ENCODE assay signal across 16 cellular contexts in the genomic region with DNA sequence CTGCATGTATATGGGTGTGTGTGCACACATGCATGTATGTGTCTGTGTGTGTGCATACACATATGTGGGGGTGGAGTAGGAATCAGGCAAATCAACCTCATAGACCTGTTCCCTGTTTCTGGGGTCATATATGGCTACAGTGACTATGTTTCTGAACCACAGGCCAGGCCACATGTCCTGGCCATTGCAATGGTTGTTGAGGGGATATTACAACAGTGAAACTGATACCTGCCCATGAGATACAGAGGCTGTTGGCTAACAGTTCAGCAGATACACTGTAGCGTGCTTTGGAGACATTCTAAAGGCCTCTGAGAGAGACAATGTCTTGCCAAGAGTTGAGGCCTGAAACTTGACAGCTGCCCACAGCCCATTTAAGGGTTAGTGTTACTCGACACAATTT. TPM values are rescaled to one million over a fixed set of nuclear protein-coding genes. Genes with fewer than 3 reads are reported as not detected.
A peak's percentile ranks its signal among the peaks of the same experiment; 100 is the strongest.
DNase-seq lines count a peak whose midpoint lies in the region; ATAC-seq and TF ChIP-seq lines count a peak whose summit lies in the region.
"Had no signal": no experiment of that assay in that cellular context is flagged by ENCODE, and none has a peak within 500 bp of the region (broad histone marks: within the 10 kb centered on the region; RNA-seq: fewer than 3 reads in every experiment).

No MANE protein-coding gene starts in this region.

- in situ Hi-C loops in GM13976 (cut with MboI; ENCODE audit: low sequenced_read_pairs, unreplicated experiment), result no loop called here

- CTCF ChIA-PET in RWPE1 (lab: Yijun Ruan, JAX), result interaction anchor here (0.6 kb wide), 1 partner anchor 36 kb away, joined by 3 read pairs; no protein-coding TSS in a partner anchor
- CTCF ChIA-PET in CD8-positive, alpha-beta T cell (lab: Charles Lee), result interaction anchor here (7.4 kb wide), 1 partner anchor 68 kb away, joined by 124 read pairs; no protein-coding TSS in a partner anchor

- intact Hi-C loops in CD8-positive, alpha-beta T cell (cut with DNase I, micrococcal nuclease), result loop anchor here (5.0 to 10.0 kb wide), 4 partner anchors 54 to 253 kb away; partner anchors contain the start of genes NEK9 (in 1 of the 2) and TMED10 (in 1 of the 2)
- intact Hi-C loops in left cardiac atrium (cut with DNase I), result loop anchor here in 1 of 2 donors (10.0 kb wide), 1 partner anchor 57 kb away; the partner anchor contains the start of gene TMED10

- H3K4me1 ChIP-seq in CD8-positive, alpha-beta T cell (ENCODE audit: insufficient read depth, low read length), result peaks cover 41% of the 10 kb centered on the region

- POLR2A ChIA-PET in RWPE1 (lab: Yijun Ruan, JAX; ENCODE audit: low non-redundant PET), result no interaction called here
- POLR2A ChIA-PET in naive thymus-derived CD8-positive, alpha-beta T cell (lab: Charles Lee), result interaction anchor here (0.9 to 1.6 kb wide), 2 partner anchors 18 to 28 kb away, joined by 3 to 6 read pairs; no protein-coding TSS in a partner anchor
- POLR2A ChIA-PET in CD8-positive, alpha-beta T cell (lab: Charles Lee), result interaction anchor here (0.6 kb wide), 1 partner anchor 19 kb away, joined by 3 read pairs; no protein-coding TSS in a partner anchor

- peak overlapping the region in 2 of 10 donors; percentile 36 for H3K4me3 Mint-ChIP-seq in naive thymus-derived CD8-positive, alpha-beta T cell
- H3K4me3 Mint-ChIP-seq in CD8-positive, alpha-beta T cell, result no peak overlapping the region

- ATAC-seq in HG02759 (IDR thresholded peaks at IDR 0.05; ENCODE audit: unreplicated experiment) (peak; percentile 48), GM21619 (IDR thresholded peaks at IDR 0.05; ENCODE audit: unreplicated experiment) (no peak), left cardiac atrium (no peak)
- ATAC-seq in naive thymus-derived CD8-positive, alpha-beta T cell, result no peak
- no peak for ATAC-seq in CD8-positive, alpha-beta T cell

- no peaks in the 10 kb centered on the region for H3K36me3 ChIP-seq in CD8-positive, alpha-beta T cell (ENCODE audit: insufficient read depth, low read length)
- H3K36me3 ChIP-seq: MG63 had no signal

- no peak overlapping the region for H3K4me3 ChIP-seq in CD8-positive, alpha-beta T cell (ENCODE audit: low read depth, low read length)
- H3K4me3 ChIP-seq: dorsolateral prefrontal cortex, MG63 had no signal

- H3K36me3 Mint-ChIP-seq in naive thymus-derived CD8-positive, alpha-beta T cell, result no peaks in the 10 kb centered on the region
- H3K36me3 Mint-ChIP-seq in CD8-positive, alpha-beta T cell, result no peaks in the 10 kb centered on the region

- no peak for TF ChIP-seq CTCF in GM13976 (IDR thresholded peaks at IDR 0.05; ENCODE audit: borderline replicate concordance, control extremely low read depth, extremely low read depth, insufficient read depth, missing control alignments)
- no peak for TF ChIP-seq CTCF in RWPE1 (conservative IDR thresholded peaks at IDR 0.05; ENCODE audit: low read depth)
- no peak for TF ChIP-seq CTCF in CD8-positive, alpha-beta T cell (IDR thresholded peaks at IDR 0.05)

- H3K4me1 Mint-ChIP-seq in naive thymus-derived CD8-positive, alpha-beta T cell, result peaks cover 34 to 69% (median 58%) of the 10 kb centered on the region in 4 donors
- peaks cover 51% of the 10 kb centered on the region for H3K4me1 Mint-ChIP-seq in CD8-positive, alpha-beta T cell (ENCODE audit: low read depth)

- H3K27ac ChIP-seq in RWPE1, result peak overlapping the region; percentile 90
- no peak overlapping the region for H3K27ac ChIP-seq in CD8-positive, alpha-beta T cell (ENCODE audit: low read depth, low read length)
- H3K27ac ChIP-seq: C4-2B, dorsolateral prefrontal cortex had no signal

- H3K27me3 ChIP-seq in CD8-positive, alpha-beta T cell (ENCODE audit: insufficient read depth, low read length), result no peaks in the 10 kb centered on the region
- H3K27me3 ChIP-seq: dorsolateral prefrontal cortex, MG63 had no signal

- no peaks in the 10 kb centered on the region for H3K9me3 ChIP-seq in CD8-positive, alpha-beta T cell (ENCODE audit: low read length)
- H3K9me3 ChIP-seq: MG63 had no signal

- peaks cover 0 to 2% (median 0%) of the 10 kb centered on the region in 5 donors for H3K27me3 Mint-ChIP-seq in naive thymus-derived CD8-positive, alpha-beta T cell
- H3K27me3 Mint-ChIP-seq in CD8-positive, alpha-beta T cell (ENCODE audit: low read depth), result no peaks in the 10 kb centered on the region

- DNase-seq in GM13976 (ENCODE audit: low spot score) (peak; percentile 40), RWPE1 (ENCODE audit: low spot score) (no peak), left cardiac atrium (no peak)
- DNase-seq in naive thymus-derived CD8-positive, alpha-beta T cell, result no peak
- no peak for DNase-seq in CD8-positive, alpha-beta T cell
- no peak for DNase-seq in activated naive CD4-positive, alpha-beta T cell treated with Interleukin-2 at 50 U/mL for 16 hours
- DNase-seq: activated CD8-positive, alpha-beta memory T cell treated with anti-CD3 and anti-CD28 coated beads, Interleukin-2, amount 50 U/mL, for 48 hours; dorsolateral prefrontal cortex; foreskin melanocyte; GF-D8; HCEC 1CT; MG63; NCI-H446 had no signal

- peak overlapping the region in 7 of 10 donors; percentile 29 to 89 (median 56) for H3K27ac Mint-ChIP-seq in naive thymus-derived CD8-positive, alpha-beta T cell
- no peak overlapping the region for H3K27ac Mint-ChIP-seq in CD8-positive, alpha-beta T cell

- H3K9me3 Mint-ChIP-seq in naive thymus-derived CD8-positive, alpha-beta T cell, result no peaks in the 10 kb centered on the region
- H3K9me3 Mint-ChIP-seq in CD8-positive, alpha-beta T cell, result no peaks in the 10 kb centered on the region

RNA-seq across cellular contexts. Expression of gene FOS, which starts 47.3 kb away (rescaled TPM):
- total RNA-seq in naive thymus-derived CD8-positive, alpha-beta T cell, result 1 to 10 TPM; 9.4 to 9.6 TPM
- 100 to 1,000 TPM in 2 of 3 donors, 10 to 100 TPM in 1; 80.3 to 510 (median 252) TPM for polyA plus RNA-seq in naive thymus-derived CD8-positive, alpha-beta T cell
- 1,000 to 10,000 TPM; 1,826 to 1,941 TPM for total RNA-seq in CD8-positive, alpha-beta T cell
- 100 to 1,000 TPM in 1 of 2 donors, 10 to 100 TPM in 1; 69.4 to 160 TPM for total RNA-seq in left cardiac atrium

RNA-seq across cellular contexts. Expression of gene TMED10, which starts 54.9 kb away (rescaled TPM):
- 100 to 1,000 TPM; 130 to 132 TPM for total RNA-seq in naive thymus-derived CD8-positive, alpha-beta T cell
- 100 to 1,000 TPM; 219 to 318 (median 272) TPM for polyA plus RNA-seq in naive thymus-derived CD8-positive, alpha-beta T cell
- total RNA-seq in CD8-positive, alpha-beta T cell, result 100 to 1,000 TPM; 126 to 129 TPM
- total RNA-seq in left cardiac atrium, result 100 to 1,000 TPM; 271 to 327 TPM

Comparison
In these comparisons a context has a peak if more than half of its experiments do, and no peak if none do; other contexts are left out.
1. RNA of gene FOS, which starts 47.3 kb away (total RNA-seq): 1,826 to 1,941 TPM in CD8-positive, alpha-beta T cell; 69.4 to 160 TPM in left cardiac atrium and 9.4 to 9.6 TPM in naive thymus-derived CD8-positive, alpha-beta T cell; every median in the first group is over 10 times any median in the second.